In the genomic region with DNA sequence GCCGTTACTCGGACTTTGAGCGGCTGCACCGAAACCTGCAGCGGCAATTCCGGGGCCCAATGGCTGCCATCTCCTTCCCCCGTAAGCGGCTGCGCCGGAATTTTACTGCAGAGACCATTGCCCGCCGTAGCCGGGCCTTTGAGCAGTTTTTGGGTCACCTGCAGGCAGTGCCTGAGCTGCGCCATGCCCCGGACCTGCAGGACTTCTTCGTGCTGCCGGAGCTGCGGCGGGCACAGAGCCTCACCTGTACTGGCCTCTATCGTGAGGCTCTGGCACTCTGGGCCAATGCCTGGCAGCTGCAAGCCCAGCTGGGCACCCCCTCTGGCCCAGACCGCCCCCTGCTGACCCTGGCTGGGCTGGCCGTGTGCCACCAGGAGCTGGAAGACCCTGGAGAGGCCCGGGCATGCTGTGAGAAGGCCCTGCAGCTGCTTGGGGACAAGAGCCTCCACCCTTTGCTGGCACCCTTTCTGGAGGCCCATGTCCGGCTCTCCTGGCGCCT, we compare ENCODE assay signal across 17 cellular contexts. TPM values are rescaled to one million over a fixed set of nuclear protein-coding genes. Genes with fewer than 3 reads are reported as not detected.
DNase-seq lines count a peak whose midpoint lies in the region; ATAC-seq and TF ChIP-seq lines count a peak whose summit lies in the region.
"Had no signal": no experiment of that assay in that cellular context is flagged by ENCODE, and none has a peak within 500 bp of the region (broad histone marks: within the 10 kb centered on the region; RNA-seq: fewer than 3 reads in every experiment).

No MANE protein-coding gene starts in this region.

- H3K27ac Mint-ChIP-seq in stimulated activated effector memory CD8-positive, alpha-beta T cell treated with anti-CD3 and anti-CD28 coated beads, Interleukin-12 subunit alpha, Interleukin-12 subunit beta, amount 100 ng/mL, for 72 hours = peak overlapping the region; percentile 60
- H3K27ac Mint-ChIP-seq: activated naive CD8-positive, alpha-beta T cell treated with anti-CD3 and anti-CD28 coated beads for 36 hours; activated T-cell treated with anti-CD3 and anti-CD28 coated beads, Interleukin-2, amount 50 U/mL, for 24 hours; B cell; H9; mesothelial cell of epicardium had no signal

- WGBS in esophagus muscularis mucosa = 70% methylated on average over 4 of the region's 25 CpGs

- H3K9me3 Mint-ChIP-seq in stimulated activated effector memory CD8-positive, alpha-beta T cell treated with anti-CD3 and anti-CD28 coated beads, Interleukin-12 subunit alpha, Interleukin-12 subunit beta, amount 100 ng/mL, for 72 hours = no peaks in the 10 kb centered on the region
- H3K9me3 Mint-ChIP-seq: activated naive CD8-positive, alpha-beta T cell treated with anti-CD3 and anti-CD28 coated beads for 36 hours; activated T-cell treated with anti-CD3 and anti-CD28 coated beads, Interleukin-2, amount 50 U/mL, for 24 hours; H9; mesothelial cell of epicardium had no signal

- peaks cover 25 to 90% (median 71%) of the 10 kb centered on the region in 4 donors for H3K36me3 ChIP-seq in esophagus muscularis mucosa

- H3K36me3 Mint-ChIP-seq in stimulated activated effector memory CD8-positive, alpha-beta T cell treated with anti-CD3 and anti-CD28 coated beads, Interleukin-12 subunit alpha, Interleukin-12 subunit beta, amount 100 ng/mL, for 72 hours = peaks cover 36% of the 10 kb centered on the region

- peaks cover 27 to 69% (median 54%) of the 10 kb centered on the region in 4 donors for H3K4me1 ChIP-seq in esophagus muscularis mucosa

- no peaks in the 10 kb centered on the region for H3K27me3 ChIP-seq in esophagus muscularis mucosa
- H3K27me3 ChIP-seq: neutrophil, thyroid gland had no signal

- H3K27ac ChIP-seq in esophagus muscularis mucosa (replicated peaks in 1 of 4) = peak overlapping the region; percentile 50 to 70 (median 65)
- H3K27ac ChIP-seq: neutrophil had no signal

- no peak for ATAC-seq in stimulated activated effector memory CD8-positive, alpha-beta T cell treated with anti-CD3 and anti-CD28 coated beads, Interleukin-12 subunit alpha, Interleukin-12 subunit beta, amount 100 ng/mL, for 72 hours

- TF ChIP-seq CTCF in esophagus muscularis mucosa (IDR thresholded peaks at IDR 0.05) = no peak

- intact Hi-C loops in esophagus muscularis mucosa (cut with DNase I) = no loop called here

- peaks cover 5% of the 10 kb centered on the region for H3K4me1 Mint-ChIP-seq in stimulated activated effector memory CD8-positive, alpha-beta T cell treated with anti-CD3 and anti-CD28 coated beads, Interleukin-12 subunit alpha, Interleukin-12 subunit beta, amount 100 ng/mL, for 72 hours
- H3K4me1 Mint-ChIP-seq: activated naive CD8-positive, alpha-beta T cell treated with anti-CD3 and anti-CD28 coated beads for 36 hours had no signal

- H3K4me3 ChIP-seq in esophagus muscularis mucosa = no peak overlapping the region
- H3K4me3 ChIP-seq: thyroid gland had no signal

- TF ChIP-seq POLR2A in esophagus muscularis mucosa (IDR thresholded peaks at IDR 0.05; ENCODE audit: low read depth) = no peak

- no peak for DNase-seq in esophagus muscularis mucosa (ENCODE audit: extremely low spot score)
- DNase-seq in stimulated activated effector memory CD8-positive, alpha-beta T cell treated with anti-CD3 and anti-CD28 coated beads, Interleukin-12 subunit alpha, Interleukin-12 subunit beta, amount 100 ng/mL, for 72 hours (ENCODE audit: low spot score in 2 of 2) = no peak
- DNase-seq in DMS153 (lab: John Stamatoyannopoulos, UW) = no peak
- DNase-seq in activated CD4-positive, alpha-beta T cell treated with anti-CD3 and anti-CD28 coated beads for 1 hour = no peak
- DNase-seq: activated naive CD8-positive, alpha-beta T cell treated with anti-CD3 and anti-CD28 coated beads for 36 hours; activated T-cell treated with anti-CD3 and anti-CD28 coated beads, Interleukin-2, amount 50 U/mL, for 24 hours; Calu3; H9; kidney glomerular epithelial cell; NCI-H2171; NCI-H82; stimulated activated CD4-positive, alpha-beta T cell treated with anti-CD3 and anti-CD28 coated beads, Interleukin-4, amount 100 ng/mL, for 24 hours; thyroid gland had no signal

- no peak for TF ChIP-seq EP300 in esophagus muscularis mucosa (IDR thresholded peaks at IDR 0.05)

- H3K9me3 ChIP-seq in esophagus muscularis mucosa = no peaks in the 10 kb centered on the region
- H3K9me3 ChIP-seq: neutrophil, thyroid gland had no signal

- no peak overlapping the region for H3K4me3 Mint-ChIP-seq in stimulated activated effector memory CD8-positive, alpha-beta T cell treated with anti-CD3 and anti-CD28 coated beads, Interleukin-12 subunit alpha, Interleukin-12 subunit beta, amount 100 ng/mL, for 72 hours
- H3K4me3 Mint-ChIP-seq: activated naive CD8-positive, alpha-beta T cell treated with anti-CD3 and anti-CD28 coated beads for 36 hours; activated T-cell treated with anti-CD3 and anti-CD28 coated beads, Interleukin-2, amount 50 U/mL, for 24 hours; B cell; H9; mesothelial cell of epicardium had no signal

RNA-seq across cellular contexts. Expression of a gene that starts 7.2 kb away (rescaled TPM):
- total RNA-seq in esophagus muscularis mucosa = 10 to 100 TPM; 54.0 to 78.5 (median 63.5) TPM

RNA-seq across cellular contexts. Expression of a gene that starts 13.6 kb away (rescaled TPM):
- 1 to 10 TPM in 3 of 4 donors, under 1 TPM in 1; 0.46 to 3.1 (median 1.8) TPM for total RNA-seq in esophagus muscularis mucosa
- total RNA-seq: activated naive CD8-positive, alpha-beta T cell treated with anti-CD3 and anti-CD28 coated beads for 36 hours; B cell; bronchial epithelial cell; Calu3 had no signal

RNA-seq across cellular contexts. Expression of a gene that starts 16.4 kb away (rescaled TPM):
- 10 to 100 TPM; 30.0 to 41.9 (median 33.7) TPM for total RNA-seq in esophagus muscularis mucosa

RNA-seq across cellular contexts. Expression of a gene that starts 16.7 kb away (rescaled TPM):
- total RNA-seq in esophagus muscularis mucosa = 1 to 10 TPM; 2.1 to 5.4 (median 4.0) TPM

RNA-seq across cellular contexts. Expression of a gene that starts 28.3 kb away (rescaled TPM):
- 1 to 10 TPM in 1 of 4 donors, under 1 TPM in 2, not detected in 1; 0.83 to 2.7 (median 0.91) TPM for total RNA-seq in esophagus muscularis mucosa
